ENCODE assay signal across 9 cellular contexts in the genomic region with DNA sequence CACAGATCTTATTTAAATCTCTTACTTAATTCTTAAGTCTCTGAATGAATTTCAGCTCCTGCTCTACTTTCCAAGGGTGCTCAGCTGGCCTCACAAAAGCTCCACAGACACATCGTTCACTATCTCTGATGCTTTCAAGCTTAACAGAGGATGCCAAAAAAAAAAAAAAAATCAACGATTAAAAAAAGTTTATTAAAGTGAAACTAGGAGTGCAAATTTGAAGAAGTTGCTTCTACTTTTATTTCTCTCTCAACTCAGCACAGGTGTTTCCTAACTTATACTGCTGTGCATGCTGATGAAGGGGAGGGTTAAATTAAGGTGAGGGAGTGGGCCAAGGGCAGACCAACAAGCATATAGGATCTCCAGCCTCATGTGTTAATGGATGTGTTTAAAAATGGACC.
DNase-seq lines count a peak whose midpoint lies in the region; ATAC-seq and TF ChIP-seq lines count a peak whose summit lies in the region.
"Had no signal": no experiment of that assay in that cellular context is flagged by ENCODE, and none has a peak within 500 bp of the region (broad histone marks: within the 10 kb centered on the region; RNA-seq: fewer than 3 reads in every experiment).

No MANE protein-coding gene starts in this region.

- no peaks in the 10 kb centered on the region for H3K27me3 ChIP-seq in BLaER1 treated with 17β-estradiol and CSF1 and Interleukin-3, amounts not matched to agents 10 nM and 100 nM
- H3K27me3 ChIP-seq in neural cell (ENCODE audit: insufficient read depth, low read depth, low read length): no peaks in the 10 kb centered on the region
- H3K27me3 ChIP-seq in CD8-positive, alpha-beta T cell (ENCODE audit: insufficient read depth, low read length): no peaks in the 10 kb centered on the region
- no peaks in the 10 kb centered on the region for H3K27me3 ChIP-seq in CD4-positive, alpha-beta T cell (ENCODE audit: control insufficient read depth, insufficient read depth, low read length)

- H3K9me3 Mint-ChIP-seq in natural killer cell: no peaks in the 10 kb centered on the region
- H3K9me3 Mint-ChIP-seq in CD8-positive, alpha-beta T cell: no peaks in the 10 kb centered on the region
- no peaks in the 10 kb centered on the region for H3K9me3 Mint-ChIP-seq in CD4-positive, alpha-beta T cell

- no peaks in the 10 kb centered on the region for H3K9me2 ChIP-seq in neural cell (ENCODE audit: insufficient read depth, low read length)

- no peak overlapping the region for H3K27ac ChIP-seq in BLaER1 treated with 17β-estradiol and CSF1 and Interleukin-3, amounts not matched to agents 10 nM and 100 nM
- peak overlapping the region; percentile 98 for H3K27ac ChIP-seq in cingulate gyrus (ENCODE audit: low read depth, low read length)
- peak overlapping the region; percentile 55 for H3K27ac ChIP-seq in neural cell (ENCODE audit: low read length)
- H3K27ac ChIP-seq in CD8-positive, alpha-beta T cell (ENCODE audit: low read depth, low read length): no peak overlapping the region
- no peak overlapping the region for H3K27ac ChIP-seq in CD4-positive, alpha-beta T cell (ENCODE audit: low read depth, low read length)

- H3K4me1 Mint-ChIP-seq in natural killer cell: peaks cover 0 to 6% of the 10 kb centered on the region in 2 donors
- H3K4me1 Mint-ChIP-seq in CD8-positive, alpha-beta T cell (ENCODE audit: low read depth): peaks cover 8% of the 10 kb centered on the region
- peaks cover 11% of the 10 kb centered on the region for H3K4me1 Mint-ChIP-seq in CD4-positive, alpha-beta T cell (ENCODE audit: low read depth)

- peaks cover 83% of the 10 kb centered on the region for H3K79me2 ChIP-seq in neural cell (replicated peaks; ENCODE audit: insufficient read depth, low read length)

- peak overlapping the region in 8 of 11 experiments; percentile 11 to 67 (median 41); a peak in 14 of 22 replicates for H3K4me2 ChIP-seq in BLaER1 treated with 17β-estradiol and CSF1 and Interleukin-3, amounts not matched to agents 10 nM and 100 nM
- H3K4me2 ChIP-seq in neural cell (ENCODE audit: low read length): peak overlapping the region; percentile 93

- TF ChIP-seq EP300 in neural cell (conservative IDR thresholded peaks at IDR 0.05; ENCODE audit: poor library complexity, severe bottlenecking): no peak

- no peaks in the 10 kb centered on the region for H3F3A ChIP-seq in neural cell (ENCODE audit: insufficient read depth, low read length, poor library complexity, severe bottlenecking)

- H3K36me3 Mint-ChIP-seq in natural killer cell: no peaks in the 10 kb centered on the region
- H3K36me3 Mint-ChIP-seq in CD8-positive, alpha-beta T cell: no peaks in the 10 kb centered on the region
- H3K36me3 Mint-ChIP-seq in CD4-positive, alpha-beta T cell (ENCODE audit: low read depth): no peaks in the 10 kb centered on the region

- no peak overlapping the region for H3K4me3 Mint-ChIP-seq in natural killer cell
- H3K4me3 Mint-ChIP-seq in CD8-positive, alpha-beta T cell: no peak overlapping the region
- H3K4me3 Mint-ChIP-seq in CD4-positive, alpha-beta T cell: no peak overlapping the region

- no peak for DNase-seq in natural killer cell
- DNase-seq in CD8-positive, alpha-beta T cell: no peak
- no peak for DNase-seq in CD4-positive, alpha-beta T cell
- DNase-seq: activated gamma-delta T cell had no signal

- H2AFZ ChIP-seq in neural cell (ENCODE audit: low read depth, low read length): no peak overlapping the region

- intact Hi-C loops in natural killer cell (cut with micrococcal nuclease): no loop called here
- intact Hi-C loops in CD8-positive, alpha-beta T cell (cut with DNase I, micrococcal nuclease): no loop called here
- intact Hi-C loops in CD4-positive, alpha-beta T cell (cut with DNase I, micrococcal nuclease): no loop called here

- TF ChIP-seq RAD21 in neural cell (conservative IDR thresholded peaks at IDR 0.05): no peak

- H3K27me3 Mint-ChIP-seq in natural killer cell (ENCODE audit: low read depth in 2 of 2): peaks cover 0 to 7% of the 10 kb centered on the region in 2 donors
- H3K27me3 Mint-ChIP-seq in CD8-positive, alpha-beta T cell (ENCODE audit: low read depth): no peaks in the 10 kb centered on the region
- no peaks in the 10 kb centered on the region for H3K27me3 Mint-ChIP-seq in CD4-positive, alpha-beta T cell

- H4K20me1 ChIP-seq in BLaER1 treated with 17β-estradiol and CSF1 and Interleukin-3, amounts not matched to agents 10 nM and 100 nM: no peaks in the 10 kb centered on the region
- no peaks in the 10 kb centered on the region for H4K20me1 ChIP-seq in neural cell (ENCODE audit: insufficient read depth)

- no peaks in the 10 kb centered on the region for H3K9me3 ChIP-seq in BLaER1 treated with 17β-estradiol and CSF1 and Interleukin-3, amounts not matched to agents 10 nM and 100 nM (replicated peaks in 1 of 11)
- no peaks in the 10 kb centered on the region for H3K9me3 ChIP-seq in neural cell (ENCODE audit: low read length)
- no peaks in the 10 kb centered on the region for H3K9me3 ChIP-seq in CD8-positive, alpha-beta T cell (ENCODE audit: low read length)
- no peaks in the 10 kb centered on the region for H3K9me3 ChIP-seq in CD4-positive, alpha-beta T cell (ENCODE audit: control insufficient read depth, low read length)

- H3K27ac Mint-ChIP-seq in natural killer cell: no peak overlapping the region
- H3K27ac Mint-ChIP-seq in CD8-positive, alpha-beta T cell: no peak overlapping the region
- H3K27ac Mint-ChIP-seq in CD4-positive, alpha-beta T cell: no peak overlapping the region

- ATAC-seq in HG02642 (IDR thresholded peaks at IDR 0.05; ENCODE audit: poor library complexity, unreplicated experiment) (peak; percentile 35), HG02840 (IDR thresholded peaks at IDR 0.05; ENCODE audit: low FRiP score, unreplicated experiment) (no peak), natural killer cell (no peak)
- no peak for ATAC-seq in CD8-positive, alpha-beta T cell
- no peak for ATAC-seq in CD4-positive, alpha-beta T cell (ENCODE audit: poor library complexity)

- POLR2A ChIA-PET in CD8-positive, alpha-beta T cell (lab: Charles Lee): no interaction called here
- POLR2A ChIA-PET in CD4-positive, alpha-beta T cell (lab: Charles Lee): no interaction called here

- CTCF ChIA-PET in CD8-positive, alpha-beta T cell (lab: Charles Lee): no interaction called here
- CTCF ChIA-PET in CD4-positive, alpha-beta T cell (lab: Charles Lee): no interaction called here

- 0 out of 22 replicates have a peak overlapping the region, but pooled peaks of 1 of the 11 experiments have one; percentile 3 for H3K9ac ChIP-seq in BLaER1 treated with 17β-estradiol and CSF1 and Interleukin-3, amounts not matched to agents 10 nM and 100 nM
- H3K9ac ChIP-seq in neural cell (ENCODE audit: low read length): peak overlapping the region; percentile 79

- no peak overlapping the region for H3K4me3 ChIP-seq in BLaER1 treated with 17β-estradiol and CSF1 and Interleukin-3, amounts not matched to agents 10 nM and 100 nM
- H3K4me3 ChIP-seq in neural cell (ENCODE audit: low read length): peak overlapping the region; percentile 75
- H3K4me3 ChIP-seq in CD8-positive, alpha-beta T cell (ENCODE audit: low read depth, low read length): no peak overlapping the region

- no peaks in the 10 kb centered on the region for H3K36me3 ChIP-seq in BLaER1 treated with 17β-estradiol and CSF1 and Interleukin-3, amounts not matched to agents 10 nM and 100 nM
- H3K36me3 ChIP-seq in neural cell (ENCODE audit: insufficient read depth, low read length): no peaks in the 10 kb centered on the region
- no peaks in the 10 kb centered on the region for H3K36me3 ChIP-seq in CD8-positive, alpha-beta T cell (ENCODE audit: insufficient read depth, low read length)

- TF ChIP-seq CTCF in neural cell (IDR thresholded peaks at IDR 0.05; ENCODE audit: poor library complexity, severe bottlenecking) (no peak), natural killer cell (IDR thresholded peaks at IDR 0.05) (no peak)
- TF ChIP-seq CTCF in CD8-positive, alpha-beta T cell (IDR thresholded peaks at IDR 0.05): no peak
- TF ChIP-seq CTCF in CD4-positive, alpha-beta T cell (IDR thresholded peaks at IDR 0.05): no peak

- peaks cover 15 to 52% (median 39%) of the 10 kb centered on the region in 10 experiments for H3K4me1 ChIP-seq in BLaER1 treated with 17β-estradiol and CSF1 and Interleukin-3, amounts not matched to agents 10 nM and 100 nM
- peaks cover 11% of the 10 kb centered on the region for H3K4me1 ChIP-seq in CD8-positive, alpha-beta T cell (ENCODE audit: insufficient read depth, low read length)

TF ChIP-seq in neural cell, 6 proteins besides CTCF, POLR2A, EP300 and RAD21:
- no peak for TF ChIP-seq MXI1 (conservative IDR thresholded peaks at IDR 0.05; ENCODE audit: poor library complexity, severe bottlenecking)
- no peak for TF ChIP-seq POLR2AphosphoS5 (IDR thresholded peaks at IDR 0.05)
- no peak for TF ChIP-seq SMC3 (conservative IDR thresholded peaks at IDR 0.05; ENCODE audit: poor library complexity)
- TF ChIP-seq, protein P1, sequence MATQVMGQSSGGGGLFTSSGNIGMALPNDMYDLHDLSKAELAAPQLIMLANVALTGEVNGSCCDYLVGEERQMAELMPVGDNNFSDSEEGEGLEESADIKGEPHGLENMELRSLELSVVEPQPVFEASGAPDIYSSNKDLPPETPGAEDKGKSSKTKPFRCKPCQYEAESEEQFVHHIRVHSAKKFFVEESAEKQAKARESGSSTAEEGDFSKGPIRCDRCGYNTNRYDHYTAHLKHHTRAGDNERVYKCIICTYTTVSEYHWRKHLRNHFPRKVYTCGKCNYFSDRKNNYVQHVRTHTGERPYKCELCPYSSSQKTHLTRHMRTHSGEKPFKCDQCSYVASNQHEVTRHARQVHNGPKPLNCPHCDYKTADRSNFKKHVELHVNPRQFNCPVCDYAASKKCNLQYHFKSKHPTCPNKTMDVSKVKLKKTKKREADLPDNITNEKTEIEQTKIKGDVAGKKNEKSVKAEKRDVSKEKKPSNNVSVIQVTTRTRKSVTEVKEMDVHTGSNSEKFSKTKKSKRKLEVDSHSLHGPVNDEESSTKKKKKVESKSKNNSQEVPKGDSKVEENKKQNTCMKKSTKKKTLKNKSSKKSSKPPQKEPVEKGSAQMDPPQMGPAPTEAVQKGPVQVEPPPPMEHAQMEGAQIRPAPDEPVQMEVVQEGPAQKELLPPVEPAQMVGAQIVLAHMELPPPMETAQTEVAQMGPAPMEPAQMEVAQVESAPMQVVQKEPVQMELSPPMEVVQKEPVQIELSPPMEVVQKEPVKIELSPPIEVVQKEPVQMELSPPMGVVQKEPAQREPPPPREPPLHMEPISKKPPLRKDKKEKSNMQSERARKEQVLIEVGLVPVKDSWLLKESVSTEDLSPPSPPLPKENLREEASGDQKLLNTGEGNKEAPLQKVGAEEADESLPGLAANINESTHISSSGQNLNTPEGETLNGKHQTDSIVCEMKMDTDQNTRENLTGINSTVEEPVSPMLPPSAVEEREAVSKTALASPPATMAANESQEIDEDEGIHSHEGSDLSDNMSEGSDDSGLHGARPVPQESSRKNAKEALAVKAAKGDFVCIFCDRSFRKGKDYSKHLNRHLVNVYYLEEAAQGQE (IDR thresholded peaks at IDR 0.05; ENCODE audit: borderline replicate concordance): no peak
- TF ChIP-seq EZH2 (IDR thresholded peaks at IDR 0.05; ENCODE audit: borderline replicate concordance, insufficient read depth, low read length, poor library complexity, severe bottlenecking): no peak
- TF ChIP-seq TAF1 (IDR thresholded peaks at IDR 0.05; ENCODE audit: low read depth): no peak

Comparison
In these comparisons a context has a peak if more than half of its experiments do, and no peak if none do; other contexts are left out.
1. H3K27ac ChIP-seq: peak in cingulate gyrus (single experiment) and neural cell (single experiment); none in BLaER1 treated with 17β-estradiol and CSF1 and Interleukin-3, amounts not matched to agents 10 nM and 100 nM (0 of 11), CD8-positive, alpha-beta T cell (single experiment) and CD4-positive, alpha-beta T cell (single experiment).